Comparison of ENCODE assay signal across 9 cellular contexts in the genomic region with DNA sequence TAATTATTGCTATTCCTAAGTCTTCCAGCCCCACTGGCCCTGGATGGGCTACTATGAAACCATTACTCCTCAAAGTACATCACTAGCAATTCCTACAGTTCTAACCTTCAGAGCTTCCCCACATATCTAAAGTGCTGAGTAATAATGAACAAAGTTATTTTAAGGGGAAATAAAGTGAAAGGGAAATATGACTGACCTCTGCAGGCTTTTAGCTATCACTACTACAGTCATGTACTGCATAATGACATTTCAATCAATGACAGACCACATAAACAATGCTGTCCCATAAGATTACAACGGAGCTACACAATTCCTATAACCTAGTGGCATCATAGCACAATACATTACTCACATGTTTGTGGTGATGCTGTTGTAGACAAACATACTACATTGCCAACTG. TPM values are rescaled to one million over a fixed set of nuclear protein-coding genes. Genes with fewer than 3 reads are reported as not detected.
DNase-seq lines count a peak whose midpoint lies in the region; ATAC-seq lines count a peak whose summit lies in the region.
"Had no signal": no experiment of that assay in that cellular context is flagged by ENCODE, and none has a peak within 500 bp of the region (broad histone marks: within the 10 kb centered on the region; RNA-seq: fewer than 3 reads in every experiment).

No MANE protein-coding gene starts in this region.

- peak; percentile 54 for ATAC-seq in GM21447 (IDR thresholded peaks at IDR 0.05; ENCODE audit: unreplicated experiment)
- ATAC-seq in HG03571 (IDR thresholded peaks at IDR 0.05; ENCODE audit: unreplicated experiment), result peak; percentile 35

- peak; percentile 38 for DNase-seq in CD1c-positive myeloid dendritic cell (ENCODE audit: extremely low spot score)
- DNase-seq in fibroblast of gingiva (ENCODE audit: low read depth), result peak; percentile 64
- DNase-seq in OCI-M2 (lab: John Stamatoyannopoulos, UW; ENCODE audit: unreplicated experiment), result no peak
- no peak for DNase-seq in stimulated activated CD4-positive, alpha-beta T cell treated with anti-CD3 and anti-CD28 coated beads, Interleukin-4, amount 100 ng/mL, for 4 hours
- no peak for DNase-seq in islet precursor cell
- DNase-seq in ureter (ENCODE audit: low spot score), result no peak
- DNase-seq: T1000 had no signal

RNA-seq across cellular contexts. Expression of a gene that starts 22.1 kb away (rescaled TPM):
- total RNA-seq in ureter, result 13.4 TPM

RNA-seq across cellular contexts. Expression of a gene that starts 32.5 kb away (rescaled TPM):
- total RNA-seq in ureter, result 0.42 TPM

Comparison
In these comparisons a context has a peak if more than half of its experiments do, and no peak if none do; other contexts are left out.
1. DNase-seq: peak in CD1c-positive myeloid dendritic cell (single experiment) and fibroblast of gingiva (single experiment); none in OCI-M2 (single experiment), stimulated activated CD4-positive, alpha-beta T cell treated with anti-CD3 and anti-CD28 coated beads, Interleukin-4, amount 100 ng/mL, for 4 hours (0 of 2), islet precursor cell (single experiment) and ureter (single experiment).